Comparison of ENCODE assay signal across 8 cellular contexts in genomic region chr3:179323197-179323901, GRCh38. TPM values are rescaled to one million over a fixed set of nuclear protein-coding genes. Genes with fewer than 3 reads are reported as not detected.
DNase-seq lines count a peak whose midpoint lies in the region; ATAC-seq and TF ChIP-seq lines count a peak whose summit lies in the region.

No MANE protein-coding gene starts in this region.

- H2BK5ac ChIP-seq in mesenchymal stem cell (ENCODE audit: low read depth, low read length, poor library complexity, severe bottlenecking) = peak overlapping the region; percentile 79

- peak overlapping the region; percentile 72 to 98 for H3K23ac ChIP-seq in mesenchymal stem cell (ENCODE audit: low read length in 2 of 2)

- H2BK15ac ChIP-seq in mesenchymal stem cell (ENCODE audit: low read depth, poor library complexity, severe bottlenecking) = peak overlapping the region; percentile 88

- under 1% methylated on average over 62 of the region's 76 CpGs for WGBS in mesenchymal stem cell

- H2BK12ac ChIP-seq in mesenchymal stem cell (ENCODE audit: low read length in 2 of 2) = peak overlapping the region in 1 of 2 experiments; percentile 47

- H3K27me3 Mint-ChIP-seq in effector memory CD8-positive, alpha-beta T cell = no peaks in the 10 kb centered on the region

- H3K27me3 ChIP-seq in BE2C (no peaks in the 10 kb centered on the region), mesenchymal stem cell (ENCODE audit: control insufficient read depth in 1 of 2, insufficient read depth in 1 of 2, low read length in 2 of 2) (no peaks in the 10 kb centered on the region)

- H3K4me3 Mint-ChIP-seq in effector memory CD8-positive, alpha-beta T cell = peak overlapping the region; percentile 90

- DNase-seq in BE2C (peak; percentile 84), NCI-H69 (lab: John Stamatoyannopoulos, UW) (peak; percentile 88), mesenchymal stem cell (peak; percentile 78)
- DNase-seq in activated CD8-positive, alpha-beta memory T cell treated with anti-CD3 and anti-CD28 coated beads for 4 hours (ENCODE audit: low read depth in 2 of 2) = peak; percentile 25 to 40
- DNase-seq in effector memory CD8-positive, alpha-beta T cell = peak; percentile 42 to 50 (median 47)
- DNase-seq in stimulated activated CD8-positive, alpha-beta memory T cell treated with anti-CD3 and anti-CD28 coated beads, Interleukin-12 subunit alpha, Interleukin-12 subunit beta, amount 100 ng/mL, for 4 hours (ENCODE audit: low read depth) = peak; percentile 34

- peak overlapping the region; percentile 90 to 95 for H3K4ac ChIP-seq in mesenchymal stem cell (ENCODE audit: low read depth in 1 of 2, low read length in 2 of 2)

- H3K4me1 Mint-ChIP-seq in effector memory CD8-positive, alpha-beta T cell (ENCODE audit: low read depth in 2 of 2) = peaks cover 20 to 28% of the 10 kb centered on the region in 2 donors

- peak overlapping the region; percentile 90 for H2BK120ac ChIP-seq in mesenchymal stem cell (ENCODE audit: low read depth, low read length)

- no peaks in the 10 kb centered on the region for H3K9me3 Mint-ChIP-seq in effector memory CD8-positive, alpha-beta T cell

- H3K4me3 ChIP-seq in BE2C (ENCODE audit: low read depth, low read length) (peak overlapping the region; percentile 86), mesenchymal stem cell (ENCODE audit: insufficient read depth in 1 of 2, low read depth in 1 of 2, low read length in 2 of 2) (peak overlapping the region; percentile 86 to 94)

- H4K8ac ChIP-seq in mesenchymal stem cell (ENCODE audit: low read length) = peak overlapping the region; percentile 94

- no peaks in the 10 kb centered on the region for H3K79me1 ChIP-seq in mesenchymal stem cell (replicated peaks; ENCODE audit: low read length, poor library complexity, severe bottlenecking)

- H3K18ac ChIP-seq in mesenchymal stem cell (ENCODE audit: low read depth in 1 of 2, low read length in 2 of 2) = peak overlapping the region; percentile 97

- TF ChIP-seq CTCF in BE2C (IDR thresholded peaks at IDR 0.05; ENCODE audit: low read depth, low read length) = no peak

- peak overlapping the region; percentile 48 to 97 for H3K14ac ChIP-seq in mesenchymal stem cell (ENCODE audit: low read length in 2 of 2)

- H3K27ac Mint-ChIP-seq in effector memory CD8-positive, alpha-beta T cell = peak overlapping the region; percentile 93 to 97

- H3K36me3 Mint-ChIP-seq in effector memory CD8-positive, alpha-beta T cell (ENCODE audit: insufficient read depth) = peaks cover 41% of the 10 kb centered on the region

- peak overlapping the region; percentile 86 for H2AFZ ChIP-seq in mesenchymal stem cell (ENCODE audit: low read depth, low read length)

- H3K4me2 ChIP-seq in mesenchymal stem cell (ENCODE audit: low read length, poor library complexity, severe bottlenecking) = peak overlapping the region; percentile 37

- H3K4me1 ChIP-seq in BE2C = peaks cover 3% of the 10 kb centered on the region
- peaks cover 6% of the 10 kb centered on the region for H3K4me1 ChIP-seq in mesenchymal stem cell (ENCODE audit: control insufficient read depth, insufficient read depth, low read depth, low read length)

- H3K36me3 ChIP-seq in BE2C (peaks cover 29% of the 10 kb centered on the region), mesenchymal stem cell (ENCODE audit: control insufficient read depth in 1 of 2, insufficient read depth in 2 of 2, low read depth in 1 of 2, low read length in 2 of 2) (peaks cover 7 to 8% of the 10 kb centered on the region in 2 experiments)

- peak overlapping the region; percentile 95 for H4K91ac ChIP-seq in mesenchymal stem cell (ENCODE audit: low read length)

- peak; percentile 33 for ATAC-seq in GM19043 (IDR thresholded peaks at IDR 0.05; ENCODE audit: low read depth, unreplicated experiment)
- ATAC-seq in HG03342 (IDR thresholded peaks at IDR 0.05; ENCODE audit: unreplicated experiment) = peak; percentile 37
- peak; percentile 45 for ATAC-seq in effector memory CD8-positive, alpha-beta T cell (replicated peaks)

- no peak overlapping the region for H2AK5ac ChIP-seq in mesenchymal stem cell (ENCODE audit: low read length, severe bottlenecking)

- H3K27ac ChIP-seq in mesenchymal stem cell (ENCODE audit: low read length, poor library complexity, severe bottlenecking) = peak overlapping the region; percentile 78

- H3K9me3 ChIP-seq in BE2C (no peaks in the 10 kb centered on the region), mesenchymal stem cell (ENCODE audit: control insufficient read depth, low read length) (no peaks in the 10 kb centered on the region)

- peak overlapping the region; percentile 93 for H3K9ac ChIP-seq in mesenchymal stem cell (ENCODE audit: low read length)

RNA-seq across cellular contexts. Expression of gene ZNF639, which starts 0.5 kb away (rescaled TPM):
- 33.2 TPM for polyA plus RNA-seq in BE2C (2012; ENCODE audit: insufficient read depth, insufficient read length, low read depth)
- 28.1 TPM for polyA plus RNA-seq in mesenchymal stem cell (2013, experiment 1 of 2)
- 27.4 TPM for polyA plus RNA-seq in mesenchymal stem cell (2013, experiment 2 of 2)

RNA-seq across cellular contexts. Expression of gene MFN1, which starts 24.2 kb away (rescaled TPM):
- 6.7 TPM for polyA plus RNA-seq in BE2C (2012; ENCODE audit: insufficient read depth, insufficient read length, low read depth)
- 17.2 TPM for polyA plus RNA-seq in mesenchymal stem cell (2013, experiment 1 of 2)
- polyA plus RNA-seq in mesenchymal stem cell (2013, experiment 2 of 2) = 17.9 TPM

Comparison
In these comparisons a context has a peak if more than half of its experiments do, and no peak if none do; other contexts are left out.
1. Peak in every context shown above with its lines: DNase-seq, ATAC-seq, H3K4me3 ChIP-seq and H3K27ac ChIP-seq.
2. DNase-seq: peak in every context shown above with its lines; median percentile 88 in NCI-H69; 84 in BE2C; 78 in mesenchymal stem cell; 47 in effector memory CD8-positive, alpha-beta T cell; 34 in stimulated activated CD8-positive, alpha-beta memory T cell treated with anti-CD3 and anti-CD28 coated beads, Interleukin-12 subunit alpha, Interleukin-12 subunit beta, amount 100 ng/mL, for 4 hours; 32 in activated CD8-positive, alpha-beta memory T cell treated with anti-CD3 and anti-CD28 coated beads for 4 hours.